In genomic region chr14:106177266-106177665, GRCh38 we compare ENCODE assay signal across 8 cellular contexts.
A peak's percentile ranks its signal among the peaks of the same experiment; 100 is the strongest.
DNase-seq lines count a peak whose midpoint lies in the region; ATAC-seq, FAIRE-seq and TF ChIP-seq lines count a peak whose summit lies in the region.
"Not testable (repeated sequence)": the region's sequence is repeated elsewhere in the genome, so short reads cannot be mapped to it uniquely, and the experiment has no call there.

No MANE protein-coding gene starts in this region.

- not testable (repeated sequence) for TF ChIP-seq POLR2A in GM12878 (IDR thresholded peaks at IDR 0.05; ENCODE audit: low read depth, low read length)

- not testable (repeated sequence) for FAIRE-seq in GM12878 (lab: Jason Lieb, UNC)

- not testable (repeated sequence) for H3K27me3 Mint-ChIP-seq in CD8-positive, alpha-beta T cell (ENCODE audit: low read depth); activated CD8-positive, alpha-beta T cell treated with anti-CD3 and anti-CD28 coated beads, Interleukin-2, amount 10 ng/mL, durations not matched to agents 7 days and 5 days (ENCODE audit: low read depth); naive thymus-derived CD8-positive, alpha-beta T cell
- peaks cover 59% of the 10 kb centered on the region for H3K27me3 Mint-ChIP-seq in T-helper 2 cell treated with Interferon-gamma antibody and Interleukin-4, amounts not matched to agents 5 μg/mL and 100 μg/mL, for 36 hours (ENCODE audit: low read depth)

- intact Hi-C loops in CD8-positive, alpha-beta T cell (cut with DNase I, micrococcal nuclease) = not testable (repeated sequence)
- intact Hi-C loops in GM12878 (cut with micrococcal nuclease; ENCODE audit: unreplicated experiment) = loop anchor here (10.0 kb wide), 1 partner anchor 642 kb away; no protein-coding TSS in a partner anchor

- not testable (repeated sequence) for H3K27ac ChIP-seq in CD8-positive, alpha-beta T cell (ENCODE audit: low read depth, low read length); GM12878 (ENCODE audit: control insufficient read depth, insufficient read depth)

- not testable (repeated sequence) for H3K36me3 ChIP-seq in CD8-positive, alpha-beta T cell (ENCODE audit: insufficient read depth, low read length); GM12878 (ENCODE audit: control insufficient read depth in 2 of 2, insufficient read depth in 2 of 2, low read length in 1 of 2)

- RAD21 ChIA-PET in GM12878 (lab: Charles Lee; ENCODE audit: unreplicated experiment) = not testable (repeated sequence)

- not testable (repeated sequence) for BruUV-seq in GM12878 (replicated peaks; lab: Mats Ljungman, UMichigan)

- H3K4me1 ChIP-seq in CD8-positive, alpha-beta T cell (ENCODE audit: insufficient read depth, low read length) = peaks cover 33% of the 10 kb centered on the region
- not testable (repeated sequence) for H3K4me1 ChIP-seq in GM12878 (ENCODE audit: control insufficient read depth, insufficient read depth, low read length)

- not testable (repeated sequence) for TF ChIP-seq CTCF in CD8-positive, alpha-beta T cell (IDR thresholded peaks at IDR 0.05); GM12878 (IDR thresholded peaks at IDR 0.05 in 2 of 3, conservative IDR thresholded peaks at IDR 0.05 in 1 of 3; ENCODE audit: control insufficient read depth in 2 of 3, extremely low read depth in 1 of 3, insufficient read depth in 1 of 3, low read depth in 3 of 3, low read length in 3 of 3)

- in situ Hi-C loops in GM12878 (cut with MboI) = not testable (repeated sequence)

- POLR2A ChIA-PET in CD8-positive, alpha-beta T cell (lab: Charles Lee); activated CD8-positive, alpha-beta T cell treated with anti-CD3 and anti-CD28 coated beads, Interleukin-2, amount 10 ng/mL, durations not matched to agents 7 days and 5 days (lab: Charles Lee); GM12878 (lab: Charles Lee); naive thymus-derived CD8-positive, alpha-beta T cell (lab: Charles Lee): not testable (repeated sequence)

- H3K9ac ChIP-seq in GM12878 (ENCODE audit: control insufficient read depth, insufficient read depth, low read length) = not testable (repeated sequence)

- not testable (repeated sequence) for H3K9me3 ChIP-seq in CD8-positive, alpha-beta T cell (ENCODE audit: low read length); GM12878 (replicated peaks; ENCODE audit: control insufficient read depth, insufficient read depth, low read length)

- H3K4me3 ChIP-seq in CD8-positive, alpha-beta T cell (ENCODE audit: low read depth, low read length); GM12878: not testable (repeated sequence)

- TF ChIP-seq RAD21 in GM12878 (IDR thresholded peaks at IDR 0.05; ENCODE audit: insufficient read depth, low read depth, low read length) = not testable (repeated sequence)

- DNase-seq in CD8-positive, alpha-beta T cell = peak in 2 of 7 experiments; percentile 35 to 58
- peak; percentile 63 for DNase-seq in T-helper 2 cell treated with Interferon-gamma antibody and Interleukin-4, amounts not matched to agents 5 μg/mL and 100 μg/mL, for 36 hours (ENCODE audit: low spot score)
- peak; percentile 66 for DNase-seq in activated CD8-positive, alpha-beta T cell treated with anti-CD3 and anti-CD28 coated beads, Interleukin-2, amount 10 ng/mL, durations not matched to agents 7 days and 5 days
- peak; percentile 35 for DNase-seq in activated gamma-delta T cell treated with Interleukin-2 at 50 U/mL for 16 hours
- not testable (repeated sequence) for DNase-seq in GM12878 (ENCODE audit: low read depth, low spot score)
- peak in 4 of 10 donors; percentile 47 to 76 (median 59) for DNase-seq in naive thymus-derived CD8-positive, alpha-beta T cell
- peak in 4 of 6 experiments; percentile 11 to 66 (median 59) for DNase-seq in stimulated activated naive CD4-positive, alpha-beta T cell (lab: John Stamatoyannopoulos, UW)

- WGBS in GM12878 (ENCODE audit: insufficient coverage, insufficient replicate concordance, low lambda C conversion rate, missing lambda C conversion rate) = 0% methylated on average over 4 of the region's 4 CpGs

- not testable (repeated sequence) for H3K27me3 ChIP-seq in CD8-positive, alpha-beta T cell (ENCODE audit: insufficient read depth, low read length); GM12878 (replicated peaks in 1 of 2; ENCODE audit: control insufficient read depth in 2 of 2, insufficient read depth in 2 of 2, low read length in 1 of 2)

- CTCF ChIA-PET in CD8-positive, alpha-beta T cell (lab: Charles Lee); activated CD8-positive, alpha-beta T cell treated with anti-CD3 and anti-CD28 coated beads, Interleukin-2, amount 10 ng/mL, durations not matched to agents 7 days and 5 days (lab: Charles Lee); GM12878 (lab: Yijun Ruan, JAX): not testable (repeated sequence)

- SMC1A ChIA-PET in GM12878 (lab: Charles Lee; ENCODE audit: uncharacterized antibody, unreplicated experiment) = not testable (repeated sequence)

- peak; percentile 83 for ATAC-seq in CD8-positive, alpha-beta T cell
- peak; percentile 54 for ATAC-seq in GM18907 (IDR thresholded peaks at IDR 0.05; ENCODE audit: unreplicated experiment)
- peak; percentile 93 for ATAC-seq in activated CD8-positive, alpha-beta T cell treated with anti-CD3 and anti-CD28 coated beads, Interleukin-2, amount 10 ng/mL, durations not matched to agents 7 days and 5 days
- peak; percentile 88 for ATAC-seq in GM12878
- peak; percentile 86 to 89 for ATAC-seq in naive thymus-derived CD8-positive, alpha-beta T cell

- H3K4me2 ChIP-seq in GM12878 (ENCODE audit: control insufficient read depth, insufficient read depth) = not testable (repeated sequence)

- not testable (repeated sequence) for H3K79me2 ChIP-seq in GM12878 (ENCODE audit: control insufficient read depth, insufficient read depth, low read length)

- H2AFZ ChIP-seq in GM12878 (ENCODE audit: control insufficient read depth, low read depth, low read length) = not testable (repeated sequence)

- H3K4me3 Mint-ChIP-seq in CD8-positive, alpha-beta T cell = peak overlapping the region; percentile 0
- H3K4me3 Mint-ChIP-seq in T-helper 2 cell treated with Interferon-gamma antibody and Interleukin-4, amounts not matched to agents 5 μg/mL and 100 μg/mL, for 36 hours = peak overlapping the region; percentile 38
- peak overlapping the region; percentile 3 for H3K4me3 Mint-ChIP-seq in activated CD8-positive, alpha-beta T cell treated with anti-CD3 and anti-CD28 coated beads, Interleukin-2, amount 10 ng/mL, durations not matched to agents 7 days and 5 days
- peak overlapping the region in 7 of 10 donors; percentile 1 to 51 (median 30) for H3K4me3 Mint-ChIP-seq in naive thymus-derived CD8-positive, alpha-beta T cell

- not testable (repeated sequence) for H4K20me1 ChIP-seq in GM12878 (ENCODE audit: control insufficient read depth, insufficient read depth)

- peaks cover 43% of the 10 kb centered on the region for H3K4me1 Mint-ChIP-seq in CD8-positive, alpha-beta T cell (ENCODE audit: low read depth)
- H3K4me1 Mint-ChIP-seq in T-helper 2 cell treated with Interferon-gamma antibody and Interleukin-4, amounts not matched to agents 5 μg/mL and 100 μg/mL, for 36 hours (ENCODE audit: low read depth) = peaks cover 52% of the 10 kb centered on the region
- peaks cover 70% of the 10 kb centered on the region for H3K4me1 Mint-ChIP-seq in activated CD8-positive, alpha-beta T cell treated with anti-CD3 and anti-CD28 coated beads, Interleukin-2, amount 10 ng/mL, durations not matched to agents 7 days and 5 days (ENCODE audit: low read depth)
- peaks cover 7 to 50% (median 42%) of the 10 kb centered on the region in 4 donors for H3K4me1 Mint-ChIP-seq in naive thymus-derived CD8-positive, alpha-beta T cell

- H3K27ac Mint-ChIP-seq in CD8-positive, alpha-beta T cell = peak overlapping the region; percentile 0
- peak overlapping the region; percentile 75 for H3K27ac Mint-ChIP-seq in T-helper 2 cell treated with Interferon-gamma antibody and Interleukin-4, amounts not matched to agents 5 μg/mL and 100 μg/mL, for 36 hours
- peak overlapping the region; percentile 51 for H3K27ac Mint-ChIP-seq in activated CD8-positive, alpha-beta T cell treated with anti-CD3 and anti-CD28 coated beads, Interleukin-2, amount 10 ng/mL, durations not matched to agents 7 days and 5 days
- H3K27ac Mint-ChIP-seq in naive thymus-derived CD8-positive, alpha-beta T cell = peak overlapping the region in 9 of 10 donors; percentile 4 to 95 (median 44)

- not testable (repeated sequence) for H3K36me3 Mint-ChIP-seq in CD8-positive, alpha-beta T cell; T-helper 2 cell treated with Interferon-gamma antibody and Interleukin-4, amounts not matched to agents 5 μg/mL and 100 μg/mL, for 36 hours (ENCODE audit: low read depth); activated CD8-positive, alpha-beta T cell treated with anti-CD3 and anti-CD28 coated beads, Interleukin-2, amount 10 ng/mL, durations not matched to agents 7 days and 5 days (ENCODE audit: low read depth); naive thymus-derived CD8-positive, alpha-beta T cell

- not testable (repeated sequence) for H3K9me3 Mint-ChIP-seq in CD8-positive, alpha-beta T cell; T-helper 2 cell treated with Interferon-gamma antibody and Interleukin-4, amounts not matched to agents 5 μg/mL and 100 μg/mL, for 36 hours; activated CD8-positive, alpha-beta T cell treated with anti-CD3 and anti-CD28 coated beads, Interleukin-2, amount 10 ng/mL, durations not matched to agents 7 days and 5 days (ENCODE audit: insufficient read depth); naive thymus-derived CD8-positive, alpha-beta T cell

- not testable (repeated sequence) for TF ChIP-seq EP300 in GM12878 (IDR thresholded peaks at IDR 0.05; ENCODE audit: borderline replicate concordance in 1 of 2, control insufficient read depth in 1 of 2, low read depth in 2 of 2, low read length in 2 of 2)

TF ChIP-seq in GM12878, 131 proteins besides CTCF, POLR2A, EP300 and RAD21:
- peak; percentile 33; the same call in 1 of the 3 replicates for TF ChIP-seq POU2F2 (IDR thresholded peaks at IDR 0.05; ENCODE audit: borderline replicate concordance, low read depth, low read length)
- TF ChIP-seq BHLHE40 (IDR thresholded peaks at IDR 0.05; ENCODE audit: borderline replicate concordance in 1 of 2, low read depth in 2 of 2, low read length in 1 of 2) = peak in 1 of 2 experiments; percentile 65; a peak in 1 of 4 replicates
TF ChIP-seq in GM12878: peak in this region for 2; not testable (repeated sequence) for 129.

Comparison
In these comparisons a context has a peak if more than half of its experiments do, and no peak if none do; other contexts are left out.
1. H3K27ac Mint-ChIP-seq: peak in every context shown above with its lines; median percentile 75 in T-helper 2 cell treated with Interferon-gamma antibody and Interleukin-4, amounts not matched to agents 5 μg/mL and 100 μg/mL, for 36 hours; 51 in activated CD8-positive, alpha-beta T cell treated with anti-CD3 and anti-CD28 coated beads, Interleukin-2, amount 10 ng/mL, durations not matched to agents 7 days and 5 days; 44 in naive thymus-derived CD8-positive, alpha-beta T cell; 0 in CD8-positive, alpha-beta T cell.